ENCODE assay signal across 26 cellular contexts in the genomic region with DNA sequence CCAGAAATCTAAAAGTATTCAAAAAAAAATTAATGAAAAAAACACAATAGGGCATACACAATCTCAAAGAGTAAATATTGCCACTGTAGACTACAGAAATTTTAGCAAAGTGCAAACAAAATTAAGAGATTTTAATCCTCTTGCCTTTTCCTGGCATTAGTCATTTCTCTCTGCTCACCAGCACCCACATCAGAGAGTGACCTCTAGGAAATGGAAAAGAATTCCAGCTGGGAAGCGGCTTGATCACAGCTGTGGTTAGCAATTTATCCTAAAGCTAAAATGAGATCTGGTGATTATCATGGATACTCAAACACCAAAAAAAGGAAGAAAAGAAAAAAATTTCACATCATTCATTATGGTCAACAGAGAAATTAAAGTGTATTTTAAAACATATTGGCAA. TPM values are rescaled to one million over a fixed set of nuclear protein-coding genes. Genes with fewer than 3 reads are reported as not detected.
A peak's percentile ranks its signal among the peaks of the same experiment; 100 is the strongest.
DNase-seq lines count a peak whose midpoint lies in the region; TF ChIP-seq lines count a peak whose summit lies in the region.
"Had no signal": no experiment of that assay in that cellular context is flagged by ENCODE, and none has a peak within 500 bp of the region (broad histone marks: within the 10 kb centered on the region; RNA-seq: fewer than 3 reads in every experiment).

No MANE protein-coding gene starts in this region.

- H3K27ac ChIP-seq in smooth muscle cell (ENCODE audit: low read depth) (no peak overlapping the region), vagina (no peak overlapping the region)
- H3K27ac ChIP-seq: esophagus muscularis mucosa, gastroesophageal sphincter, HL-60, pancreas, testis had no signal

- H3K79me2 ChIP-seq in smooth muscle cell (ENCODE audit: low read depth), result peaks cover 99% of the 10 kb centered on the region

- H3K4me3 Mint-ChIP-seq in HFFc6, result no peak overlapping the region; the same call in 1 of the 2 replicates
- H3K4me3 Mint-ChIP-seq: activated CD4-positive, alpha-beta memory T cell treated with anti-CD3 and anti-CD28 coated beads for 36 hours; activated naive CD8-positive, alpha-beta T cell treated with anti-CD3 and anti-CD28 coated beads, Interleukin-2, amount 50 U/mL, for 24 hours; brain; CD14-positive monocyte; immature natural killer cell; neural crest cell; stimulated activated naive CD8-positive, alpha-beta T cell treated with anti-CD3 and anti-CD28 coated beads, Interleukin-15, Interleukin-2, amounts not matched to agents 100 ng/mL and 50 ng/mL, for 24 hours had no signal

- no peaks in the 10 kb centered on the region for H3K9me3 ChIP-seq in smooth muscle cell (replicated peaks; ENCODE audit: low read depth)
- no peaks in the 10 kb centered on the region for H3K9me3 ChIP-seq in vagina
- H3K9me3 ChIP-seq: Caco-2, esophagus muscularis mucosa, gastroesophageal sphincter, pancreas, testis had no signal

- 24% methylated on average over 1 of the region's 1 CpG for WGBS in smooth muscle cell (ENCODE audit: low lambda C conversion rate)

- TF ChIP-seq CTCF in HFFc6 (IDR thresholded peaks at IDR 0.05) (no peak), fibroblast of villous mesenchyme (IDR thresholded peaks at IDR 0.05; ENCODE audit: insufficient read depth, low read depth, low read length) (no peak), smooth muscle cell (IDR thresholded peaks at IDR 0.05; ENCODE audit: borderline replicate concordance, insufficient read depth, poor library complexity, severe bottlenecking) (no peak), vagina (IDR thresholded peaks at IDR 0.05) (no peak)

- DNase-seq in HFFc6, result peak; percentile 16
- DNase-seq in SW480 (ENCODE audit: low spot score), result peak; percentile 22
- DNase-seq in fibroblast of villous mesenchyme (ENCODE audit: low read depth), result peak; percentile 54
- no peak for DNase-seq in smooth muscle cell (lab: John Stamatoyannopoulos, UW; ENCODE audit: unreplicated experiment)
- no peak for DNase-seq in GM19240 (ENCODE audit: insufficient read length, low spot score)
- no peak for DNase-seq in NCI-H524 treated with DMSO at 0.1 percent for 48 hours (lab: John Stamatoyannopoulos, UW)
- DNase-seq in vagina (ENCODE audit: extremely low spot score in 2 of 2), result no peak
- no peak for DNase-seq in SW 1271 (lab: John Stamatoyannopoulos, UW)
- DNase-seq: activated CD4-positive, alpha-beta memory T cell treated with anti-CD3 and anti-CD28 coated beads for 36 hours; activated naive CD4-positive, alpha-beta T cell; activated naive CD8-positive, alpha-beta T cell treated with anti-CD3 and anti-CD28 coated beads, Interleukin-2, amount 50 U/mL, for 24 hours; Caco-2; DMS53; GDM1; immature natural killer cell; NCI-H1694; pancreas; small intestine; testis had no signal

- H4K20me1 ChIP-seq in smooth muscle cell (ENCODE audit: low read depth), result peaks cover 91% of the 10 kb centered on the region

- peaks cover 13% of the 10 kb centered on the region for H3K4me1 ChIP-seq in smooth muscle cell (ENCODE audit: low read depth)
- H3K4me1 ChIP-seq in vagina, result peaks cover 19% of the 10 kb centered on the region
- H3K4me1 ChIP-seq: Caco-2, testis had no signal

- H2AFZ ChIP-seq in smooth muscle cell (ENCODE audit: low read depth), result no peak overlapping the region

- no peaks in the 10 kb centered on the region; the same call in 1 of the 2 replicates for H3K27me3 Mint-ChIP-seq in HFFc6 (ENCODE audit: insufficient read depth)
- H3K27me3 Mint-ChIP-seq: activated CD4-positive, alpha-beta memory T cell treated with anti-CD3 and anti-CD28 coated beads for 36 hours; activated naive CD8-positive, alpha-beta T cell treated with anti-CD3 and anti-CD28 coated beads, Interleukin-2, amount 50 U/mL, for 24 hours; brain; stimulated activated naive CD8-positive, alpha-beta T cell treated with anti-CD3 and anti-CD28 coated beads, Interleukin-15, Interleukin-2, amounts not matched to agents 100 ng/mL and 50 ng/mL, for 24 hours had no signal

- no peaks in the 10 kb centered on the region for H3K36me3 ChIP-seq in smooth muscle cell (ENCODE audit: low read depth)
- H3K36me3 ChIP-seq in vagina, result no peaks in the 10 kb centered on the region
- H3K36me3 ChIP-seq: pancreas had no signal

- H3K4me2 ChIP-seq in smooth muscle cell, result peak overlapping the region; percentile 76

- H3K27ac Mint-ChIP-seq in HFFc6, result 0 out of 2 replicates have a peak overlapping the region, but pooled peaks have one; percentile 5
- H3K27ac Mint-ChIP-seq: activated CD4-positive, alpha-beta memory T cell treated with anti-CD3 and anti-CD28 coated beads for 36 hours; activated naive CD8-positive, alpha-beta T cell treated with anti-CD3 and anti-CD28 coated beads, Interleukin-2, amount 50 U/mL, for 24 hours; CD14-positive monocyte; stimulated activated naive CD8-positive, alpha-beta T cell treated with anti-CD3 and anti-CD28 coated beads, Interleukin-15, Interleukin-2, amounts not matched to agents 100 ng/mL and 50 ng/mL, for 24 hours had no signal

- H3K27me3 ChIP-seq in smooth muscle cell (ENCODE audit: low read depth), result no peaks in the 10 kb centered on the region
- no peaks in the 10 kb centered on the region for H3K27me3 ChIP-seq in vagina
- H3K27me3 ChIP-seq: esophagus muscularis mucosa, gastroesophageal sphincter, pancreas, testis had no signal

- H3K9me3 Mint-ChIP-seq in HFFc6, result no peaks in the 10 kb centered on the region
- H3K9me3 Mint-ChIP-seq: activated CD4-positive, alpha-beta memory T cell treated with anti-CD3 and anti-CD28 coated beads for 36 hours; activated naive CD8-positive, alpha-beta T cell treated with anti-CD3 and anti-CD28 coated beads, Interleukin-2, amount 50 U/mL, for 24 hours; brain; immature natural killer cell; neural crest cell; stimulated activated naive CD8-positive, alpha-beta T cell treated with anti-CD3 and anti-CD28 coated beads, Interleukin-15, Interleukin-2, amounts not matched to agents 100 ng/mL and 50 ng/mL, for 24 hours had no signal

- peaks cover 12% of the 10 kb centered on the region for H3K36me3 Mint-ChIP-seq in HFFc6 (ENCODE audit: low read depth)

- no peak overlapping the region for H3K4me3 ChIP-seq in fibroblast of villous mesenchyme (ENCODE audit: low read depth, low read length)
- no peak overlapping the region for H3K4me3 ChIP-seq in smooth muscle cell
- H3K4me3 ChIP-seq in vagina, result no peak overlapping the region
- H3K4me3 ChIP-seq: esophagus muscularis mucosa, gastroesophageal sphincter, pancreas, testis had no signal

- intact Hi-C loops in vagina (cut with DNase I), result no loop called here

- H3K9ac ChIP-seq in smooth muscle cell (ENCODE audit: low read depth), result no peak overlapping the region

- TF ChIP-seq POLR2A in vagina (IDR thresholded peaks at IDR 0.05), result no peak

- peaks cover 58% of the 10 kb centered on the region for H3K4me1 Mint-ChIP-seq in HFFc6 (ENCODE audit: low read depth)
- H3K4me1 Mint-ChIP-seq: CD14-positive monocyte had no signal

- H3F3A ChIP-seq in smooth muscle cell (ENCODE audit: low read depth), result no peaks in the 10 kb centered on the region

RNA-seq across cellular contexts. Expression of a gene that starts 7.5 kb away (rescaled TPM):
- 10 to 100 TPM; 16.4 to 20.5 (median 18.6) TPM for total RNA-seq in HFFc6 (2021; fragmentation: NEBNext Ultra II Directional; extraction: Animal tissue kit (Norgen Biotek cat#: 25700))
- total RNA-seq in fibroblast of villous mesenchyme, result 33.2 and 37.6 TPM in 2 replicates
- 23.2 and 27.9 TPM in 2 replicates for total RNA-seq in smooth muscle cell
- polyA plus RNA-seq in smooth muscle cell, result 12.7 and 12.8 TPM in 2 replicates
- total RNA-seq in vagina, result 12.8 TPM

RNA-seq across cellular contexts. Expression of a gene that starts 32.8 kb away (rescaled TPM):
- total RNA-seq in HFFc6 (2021; fragmentation: NEBNext Ultra II Directional; extraction: Animal tissue kit (Norgen Biotek cat#: 25700)), result 10 to 100 TPM; 23.8 to 67.2 (median 55.5) TPM
- total RNA-seq in fibroblast of villous mesenchyme (30.7 and 36.7 TPM in 2 replicates), smooth muscle cell (19.0 and 36.2 TPM in 2 replicates), vagina (8.1 TPM)
- 30.7 and 37.6 TPM in 2 replicates for polyA plus RNA-seq in smooth muscle cell
- total RNA-seq: esophagus muscularis mucosa had no signal
- polyA plus RNA-seq: CD14-positive monocyte had no signal

RNA-seq across cellular contexts. Expression of a gene that starts 39.2 kb away (rescaled TPM):
- total RNA-seq in HFFc6 (2021; fragmentation: NEBNext Ultra II Directional; extraction: Animal tissue kit (Norgen Biotek cat#: 25700)), result 10 to 100 TPM; 20.7 to 31.5 (median 29.3) TPM
- total RNA-seq in fibroblast of villous mesenchyme, result 10.8 and 11.6 TPM in 2 replicates
- 10.8 and 15.0 TPM in 2 replicates for total RNA-seq in smooth muscle cell
- polyA plus RNA-seq in smooth muscle cell, result 22.4 and 39.0 TPM in 2 replicates
- total RNA-seq in vagina, result 22.3 TPM

Comparison
In these comparisons a context has a peak if more than half of its experiments do, and no peak if none do; other contexts are left out.
1. DNase-seq: peak in HFFc6 (single experiment), SW480 (single experiment) and fibroblast of villous mesenchyme (single experiment); none in smooth muscle cell (single experiment), GM19240 (single experiment), NCI-H524 treated with DMSO at 0.1 percent for 48 hours (single experiment), vagina (0 of 2) and SW 1271 (0 of 2).